In the genomic region with DNA sequence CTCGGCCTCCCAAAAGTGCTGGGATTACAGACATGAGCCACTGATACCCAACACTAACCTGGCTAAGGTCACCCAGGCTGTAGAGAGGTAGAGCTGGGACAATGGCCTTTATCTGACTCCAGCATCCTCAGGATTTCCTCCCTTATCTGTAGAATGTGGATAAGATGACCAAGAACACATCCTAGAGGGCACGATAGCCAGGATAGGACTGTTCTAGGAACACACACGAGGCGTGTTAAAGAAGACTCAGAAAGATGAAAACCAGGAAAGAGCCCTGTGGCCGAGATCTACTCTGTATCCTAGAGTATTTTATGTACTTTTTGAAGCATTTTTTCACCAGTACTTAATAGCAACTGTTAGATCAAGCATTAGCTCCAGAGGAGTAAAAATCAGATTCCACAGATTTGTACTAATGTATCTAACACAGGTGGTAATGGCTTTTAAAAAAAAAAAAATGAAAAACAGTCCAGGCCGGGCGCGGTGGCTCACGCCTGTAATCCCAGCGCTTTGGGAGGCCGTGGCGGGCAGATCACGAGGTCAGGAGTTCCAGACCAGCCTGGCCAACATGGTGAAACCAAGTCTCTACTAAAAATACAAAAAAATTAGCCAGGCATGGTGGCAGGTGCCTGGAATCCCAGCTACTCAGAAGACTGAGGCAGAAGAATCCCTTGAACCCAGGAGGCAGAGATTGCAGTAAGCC, we compare ENCODE assay signal across 1 cellular context.
TF ChIP-seq lines count a peak whose summit lies in the region.

No MANE protein-coding gene starts in this region.

TF ChIP-seq in K562, 482 proteins besides CTCF, POLR2A, EP300 and RAD21:
- TF ChIP-seq MYC (IDR thresholded peaks at IDR 0.05; ENCODE audit: low read depth, low read length) (no peak), MYC (CRISPR knock-in tag; IDR thresholded peaks at IDR 0.05; ENCODE audit: borderline replicate concordance, low read depth) (no peak), SOX6 (IDR thresholded peaks at IDR 0.05) (peak; percentile 42; the same call in 1 of the 2 replicates), POLR2AphosphoS2 (IDR thresholded peaks at IDR 0.05; ENCODE audit: low read length) (peak; percentile 27; the same call in 1 of the 2 replicates), NFATC3 (IDR thresholded peaks at IDR 0.05) (no peak), XRCC3 (IDR thresholded peaks at IDR 0.05) (no peak), EP400 (IDR thresholded peaks at IDR 0.05) (no peak), ZNF174 (CRISPR knock-in tag; IDR thresholded peaks at IDR 0.05) (no peak), GATA2 (CRISPR knock-in tag; IDR thresholded peaks at IDR 0.05) (no peak), MYNN (IDR thresholded peaks at IDR 0.05) (peak; percentile 14), MYNN (CRISPR knock-in tag; IDR thresholded peaks at IDR 0.05) (no peak), CTBP1 (IDR thresholded peaks at IDR 0.05; ENCODE audit: borderline replicate concordance) (peak; percentile 32; the same call in 1 of the 2 replicates), ARID1B (IDR thresholded peaks at IDR 0.05) (0 out of 2 replicates have a peak, but pooled peaks have one; percentile 18), ZFP30 (CRISPR knock-in tag; IDR thresholded peaks at IDR 0.05; ENCODE audit: borderline replicate concordance) (no peak), SIRT6 (IDR thresholded peaks at IDR 0.05; ENCODE audit: low read depth, low read length) (peak; percentile 3), ZNF253 (CRISPR knock-in tag; conservative IDR thresholded peaks at IDR 0.05) (no peak), FOXK1 (CRISPR knock-in tag; IDR thresholded peaks at IDR 0.05; ENCODE audit: borderline replicate concordance) (no peak), POLR2AphosphoS5 (IDR thresholded peaks at IDR 0.05; ENCODE audit: control insufficient read depth, insufficient read depth, low read depth, low read length) (peak; percentile 8; the same call in 1 of the 2 replicates), CBFA2T3 (IDR thresholded peaks at IDR 0.05) (peak; percentile 29; the same call in 1 of the 2 replicates), BRF2 (IDR thresholded peaks at IDR 0.05; ENCODE audit: borderline replicate concordance, insufficient read depth, insufficient read length) (no peak), ARID3A (IDR thresholded peaks at IDR 0.05; ENCODE audit: borderline replicate concordance, low read depth, low read length) (no peak), PML (IDR thresholded peaks at IDR 0.05; ENCODE audit: low read length) (peak; percentile 35; the same call in 1 of the 2 replicates)
- TF ChIP-seq, protein P1, sequence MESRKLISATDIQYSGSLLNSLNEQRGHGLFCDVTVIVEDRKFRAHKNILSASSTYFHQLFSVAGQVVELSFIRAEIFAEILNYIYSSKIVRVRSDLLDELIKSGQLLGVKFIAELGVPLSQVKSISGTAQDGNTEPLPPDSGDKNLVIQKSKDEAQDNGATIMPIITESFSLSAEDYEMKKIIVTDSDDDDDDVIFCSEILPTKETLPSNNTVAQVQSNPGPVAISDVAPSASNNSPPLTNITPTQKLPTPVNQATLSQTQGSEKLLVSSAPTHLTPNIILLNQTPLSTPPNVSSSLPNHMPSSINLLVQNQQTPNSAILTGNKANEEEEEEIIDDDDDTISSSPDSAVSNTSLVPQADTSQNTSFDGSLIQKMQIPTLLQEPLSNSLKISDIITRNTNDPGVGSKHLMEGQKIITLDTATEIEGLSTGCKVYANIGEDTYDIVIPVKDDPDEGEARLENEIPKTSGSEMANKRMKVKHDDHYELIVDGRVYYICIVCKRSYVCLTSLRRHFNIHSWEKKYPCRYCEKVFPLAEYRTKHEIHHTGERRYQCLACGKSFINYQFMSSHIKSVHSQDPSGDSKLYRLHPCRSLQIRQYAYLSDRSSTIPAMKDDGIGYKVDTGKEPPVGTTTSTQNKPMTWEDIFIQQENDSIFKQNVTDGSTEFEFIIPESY (CRISPR knock-in tag; IDR thresholded peaks at IDR 0.05), result peak; percentile 84
